Comparison of ENCODE assay signal across 9 cellular contexts in the genomic region with DNA sequence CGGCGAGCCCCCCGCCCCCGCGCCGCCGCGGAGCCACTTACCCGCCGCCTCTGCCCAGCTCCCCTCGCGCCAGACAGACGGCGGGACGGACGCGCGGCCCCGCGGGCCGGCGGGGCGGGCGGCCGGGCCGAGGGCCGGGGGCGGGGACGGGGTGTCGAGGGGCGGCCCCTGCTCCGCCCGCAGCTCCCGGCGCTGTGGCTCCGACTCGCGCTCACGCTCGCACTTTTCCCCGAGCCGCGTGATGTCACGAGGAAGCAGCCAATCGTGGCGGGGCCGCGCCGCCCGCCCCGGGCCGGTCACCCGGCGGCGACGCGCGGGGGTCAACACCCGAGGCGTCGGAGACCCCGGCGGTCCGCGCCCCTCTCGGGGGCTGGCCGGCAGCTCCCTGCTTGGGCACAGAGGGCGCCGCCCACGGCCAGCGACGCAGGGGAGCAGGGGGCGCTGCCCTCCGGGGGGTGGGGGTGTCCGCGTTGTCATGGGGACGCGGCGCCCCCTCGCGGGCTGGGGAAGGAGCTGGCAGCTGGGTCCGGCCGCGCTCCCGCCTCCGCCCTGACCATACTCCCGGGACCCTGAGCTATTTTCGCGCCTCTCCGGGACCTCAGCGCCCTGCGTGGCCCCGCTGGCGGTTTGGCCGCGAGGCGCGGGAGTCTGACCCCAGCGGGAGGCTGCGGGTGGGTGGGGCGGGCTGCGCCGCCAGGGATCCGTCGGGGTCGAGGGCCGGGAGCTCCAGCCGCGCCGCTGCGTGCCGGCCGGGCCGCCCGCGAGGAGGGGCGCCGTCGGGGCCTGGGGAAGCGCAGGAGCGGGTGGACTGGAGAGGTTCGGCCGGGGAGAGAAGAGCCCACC. TPM values are rescaled to one million over a fixed set of nuclear protein-coding genes. Genes with fewer than 3 reads are reported as not detected.
DNase-seq lines count a peak whose midpoint lies in the region; ATAC-seq and TF ChIP-seq lines count a peak whose summit lies in the region.
"Had no signal": no experiment of that assay in that cellular context is flagged by ENCODE, and none has a peak within 500 bp of the region (broad histone marks: within the 10 kb centered on the region; RNA-seq: fewer than 3 reads in every experiment).

A gene (minus strand): TSS at position 199 of the 843 bp plus-strand sequence. CDS start 5,219 bp downstream, outside the sequence.

- H3K9me3 Mint-ChIP-seq in activated T-helper 1 cell treated with anti-CD3 and anti-CD28 coated beads, Interleukin-12 subunit alpha, Interleukin-12 subunit beta, Interleukin-2, Interleukin-4 antibody, amounts not matched to agents 30 ng/mL and 10 ng/mL and 1 ng/mL, durations not matched to agents 14 hours and 24 hours and 36 hours: no peaks in the 10 kb centered on the region

- peaks cover 11 to 70% (median 58%) of the 10 kb centered on the region in 7 donors for H3K27me3 ChIP-seq in spleen (replicated peaks in 1 of 7)

- H3K4me1 Mint-ChIP-seq in activated T-helper 1 cell treated with anti-CD3 and anti-CD28 coated beads, Interleukin-12 subunit alpha, Interleukin-12 subunit beta, Interleukin-2, Interleukin-4 antibody, amounts not matched to agents 30 ng/mL and 10 ng/mL and 1 ng/mL, durations not matched to agents 14 hours and 24 hours and 36 hours (ENCODE audit: low read depth): peaks cover 23% of the 10 kb centered on the region

- H3K36me3 Mint-ChIP-seq in activated T-helper 1 cell treated with anti-CD3 and anti-CD28 coated beads, Interleukin-12 subunit alpha, Interleukin-12 subunit beta, Interleukin-2, Interleukin-4 antibody, amounts not matched to agents 30 ng/mL and 10 ng/mL and 1 ng/mL, durations not matched to agents 14 hours and 24 hours and 36 hours (ENCODE audit: low read depth): peaks cover 2% of the 10 kb centered on the region

- H3K36me3 ChIP-seq in spleen: peaks cover 0 to 16% (median 5%) of the 10 kb centered on the region in 6 donors

- intact Hi-C loops in activated T-helper 1 cell treated with anti-CD3 and anti-CD28 coated beads, Interleukin-12 subunit alpha, Interleukin-12 subunit beta, Interleukin-2, Interleukin-4 antibody, amounts not matched to agents 30 ng/mL and 10 ng/mL and 1 ng/mL, durations not matched to agents 14 hours and 24 hours and 36 hours (cut with micrococcal nuclease): no loop called here
- intact Hi-C loops in spleen (cut with DNase I; ENCODE audit: low total_unique reads): no loop called here

- H3K27ac Mint-ChIP-seq in activated T-helper 1 cell treated with anti-CD3 and anti-CD28 coated beads, Interleukin-12 subunit alpha, Interleukin-12 subunit beta, Interleukin-2, Interleukin-4 antibody, amounts not matched to agents 30 ng/mL and 10 ng/mL and 1 ng/mL, durations not matched to agents 14 hours and 24 hours and 36 hours: peak within 1 kb of the TSS; percentile 55

- H3K4me1 ChIP-seq in spleen: peaks cover 25 to 67% (median 51%) of the 10 kb centered on the region in 6 donors

- H3K27ac ChIP-seq in spleen: peak within 1 kb of the TSS in 6 of 8 donors; percentile 43 to 74 (median 61)

- peaks cover 41% of the 10 kb centered on the region for H3K27me3 Mint-ChIP-seq in activated T-helper 1 cell treated with anti-CD3 and anti-CD28 coated beads, Interleukin-12 subunit alpha, Interleukin-12 subunit beta, Interleukin-2, Interleukin-4 antibody, amounts not matched to agents 30 ng/mL and 10 ng/mL and 1 ng/mL, durations not matched to agents 14 hours and 24 hours and 36 hours (ENCODE audit: insufficient read depth)

- H3K4me3 ChIP-seq in AG09309 (ENCODE audit: control insufficient read depth, low read depth, low read length): peak within 1 kb of the TSS; percentile 37
- peak within 1 kb of the TSS; percentile 48 for H3K4me3 ChIP-seq in iPS-11a (ENCODE audit: low read depth, low read length)
- peak within 1 kb of the TSS; percentile 8 to 67 (median 46) for H3K4me3 ChIP-seq in spleen

- H3K4me3 Mint-ChIP-seq in activated T-helper 1 cell treated with anti-CD3 and anti-CD28 coated beads, Interleukin-12 subunit alpha, Interleukin-12 subunit beta, Interleukin-2, Interleukin-4 antibody, amounts not matched to agents 30 ng/mL and 10 ng/mL and 1 ng/mL, durations not matched to agents 14 hours and 24 hours and 36 hours: peak within 1 kb of the TSS; percentile 82

- H3K9me3 ChIP-seq in spleen: no peaks in the 10 kb centered on the region

- TF ChIP-seq POLR2A in spleen (IDR thresholded peaks at IDR 0.05): no peak

- DNase-seq in AG09309 (ENCODE audit: low read depth): no peak
- peak; percentile 91 for DNase-seq in GM10266 (ENCODE audit: extremely low spot score)
- peak; percentile 78 for DNase-seq in NCI-H1092 (lab: John Stamatoyannopoulos, UW)
- DNase-seq in activated T-helper 1 cell treated with anti-CD3 and anti-CD28 coated beads, Interleukin-12 subunit alpha, Interleukin-12 subunit beta, Interleukin-2, Interleukin-4 antibody, amounts not matched to agents 30 ng/mL and 10 ng/mL and 1 ng/mL, durations not matched to agents 14 hours and 24 hours and 36 hours (ENCODE audit: low spot score): peak; percentile 28
- peak; percentile 75 for DNase-seq in spleen
- no peak for DNase-seq in NK-92 (lab: John Stamatoyannopoulos, UW; ENCODE audit: unreplicated experiment)

- TF ChIP-seq CTCF in AG09309 (IDR thresholded peaks at IDR 0.05; ENCODE audit: control insufficient read depth, insufficient read depth, low read depth, low read length, missing control alignments) (peak; percentile 25), GM10266 (IDR thresholded peaks at IDR 0.05; ENCODE audit: control insufficient read depth, insufficient read depth, low read depth, missing control alignments) (peak; percentile 57), spleen (IDR thresholded peaks at IDR 0.05 in 8 of 11, conservative IDR thresholded peaks at IDR 0.05 in 3 of 11) (peak in 4 of 11 experiments; percentile 10 to 49 (median 32))

- WGBS in spleen, 5 donors: 0 to 10% (median 1%) methylated on average over 2 to 123 of the region's 123 CpGs

- no peak for ATAC-seq in GM19467 (IDR thresholded peaks at IDR 0.05; ENCODE audit: unreplicated experiment)

RNA-seq across cellular contexts. Expression of the gene that starts here (rescaled TPM):
- 1.2 TPM in 2 replicates for total RNA-seq in activated T-helper 1 cell treated with anti-CD3 and anti-CD28 coated beads, Interleukin-12 subunit alpha, Interleukin-12 subunit beta, Interleukin-2, Interleukin-4 antibody, amounts not matched to agents 30 ng/mL and 10 ng/mL and 1 ng/mL, durations not matched to agents 14 hours and 24 hours and 36 hours
- total RNA-seq in spleen: 10 to 100 TPM in 3 of 7 donors, 1 to 10 TPM in 4; 2.3 to 34.1 (median 8.5) TPM
- 1 to 10 TPM in 1 of 3 donors, under 1 TPM in 2; 0.06 to 2.0 (median 0.20) TPM for polyA plus RNA-seq in spleen
- total RNA-seq: NCI-H460 had no signal

Comparison
In these comparisons a context has a peak if more than half of its experiments do, and no peak if none do; other contexts are left out.
1. DNase-seq: peak in GM10266 (single experiment), NCI-H1092 (single experiment), activated T-helper 1 cell treated with anti-CD3 and anti-CD28 coated beads, Interleukin-12 subunit alpha, Interleukin-12 subunit beta, Interleukin-2, Interleukin-4 antibody, amounts not matched to agents 30 ng/mL and 10 ng/mL and 1 ng/mL, durations not matched to agents 14 hours and 24 hours and 36 hours (single experiment) and spleen (single experiment); none in AG09309 (single experiment) and NK-92 (single experiment).
2. Peak in every context shown above with its lines, with median percentiles within 50 percentile points of each other: H3K4me3 ChIP-seq.